Comparison of ENCODE assay signal across 32 cellular contexts in the genomic region with DNA sequence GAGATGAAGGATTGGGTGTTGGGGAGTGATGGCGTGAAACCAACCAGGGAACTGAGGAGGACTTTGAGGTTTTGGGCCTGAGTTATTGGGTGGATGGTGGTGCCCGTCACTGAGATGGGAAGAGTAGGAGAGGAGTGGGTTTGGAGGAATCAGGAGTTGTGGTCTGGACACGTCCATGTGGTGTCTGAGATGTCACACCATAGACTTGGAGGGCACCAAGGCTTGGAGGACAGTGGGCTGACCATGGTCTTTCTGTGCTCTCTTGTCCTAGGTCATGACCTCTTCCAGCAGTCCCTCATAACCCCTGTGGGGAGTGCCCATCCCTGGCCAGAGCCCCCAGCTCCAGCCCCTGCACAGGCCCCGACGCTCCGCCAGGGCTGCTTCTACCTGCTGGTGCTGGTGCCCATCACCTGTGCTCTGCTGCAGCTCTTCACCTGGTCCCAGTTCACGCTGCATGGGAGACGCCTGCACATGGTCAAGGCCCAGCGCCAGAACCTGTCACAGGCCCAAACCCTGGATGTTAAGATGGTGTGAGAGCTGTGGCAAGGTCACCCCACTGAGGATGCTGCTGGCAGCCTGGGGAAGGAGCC. TPM values are rescaled to one million over a fixed set of nuclear protein-coding genes. Genes with fewer than 3 reads are reported as not detected.
DNase-seq lines count a peak whose midpoint lies in the region; ATAC-seq, FAIRE-seq and TF ChIP-seq lines count a peak whose summit lies in the region.
"Had no signal": no experiment of that assay in that cellular context is flagged by ENCODE, and none has a peak within 500 bp of the region (broad histone marks: within the 10 kb centered on the region; RNA-seq: fewer than 3 reads in every experiment).

No MANE protein-coding gene starts in this region.

- peaks cover 28% of the 10 kb centered on the region for H3K36me3 Mint-ChIP-seq in T-helper 1 cell treated with Interleukin-12 subunit alpha and Interleukin-12 subunit beta and Interleukin-4 antibody, amounts not matched to agents 30 μg/mL and 1 μg/mL, for 36 hours (ENCODE audit: low read depth)
- peaks cover 20% of the 10 kb centered on the region for H3K36me3 Mint-ChIP-seq in activated T-helper 17 cell treated with anti-CD3 and anti-CD28 coated beads, Interleukin-2, amount 50 U/mL, for 72 hours (ENCODE audit: low read depth)

- CTCF ChIA-PET in A549 (lab: Yijun Ruan, JAX): interaction anchor here (1.4 to 4.5 kb wide), 4 partner anchors 15 to 244 kb away, joined by 4 to 84 read pairs (median 6); a partner anchor contains a TSS

- no peak for FAIRE-seq in A549 (lab: Jason Lieb, UNC)
- FAIRE-seq: D721Med, small intestine had no signal

- ATAC-seq in A549 (no peak), lung (ENCODE audit: insufficient read depth, low FRiP score) (no peak), HG03442 (IDR thresholded peaks at IDR 0.05; ENCODE audit: unreplicated experiment) (no peak)
- ATAC-seq in activated T-helper 17 cell treated with anti-CD3 and anti-CD28 coated beads, Interleukin-2, amount 50 U/mL, for 72 hours (replicated peaks): no peak
- ATAC-seq: activated CD4-positive, CD25-positive, alpha-beta regulatory T cell treated with anti-CD3 and anti-CD28 coated beads, Interleukin-2, amount 50 U/mL, for 24 hours; left colon; upper lobe of right lung had no signal

- H3K27me3 ChIP-seq in lung (ENCODE audit: control insufficient read depth, insufficient read depth): no peaks in the 10 kb centered on the region
- H3K27me3 ChIP-seq: cardiac muscle cell, SJSA1, suprapubic skin, upper lobe of right lung had no signal

- H3K27ac Mint-ChIP-seq in T-helper 1 cell treated with Interleukin-12 subunit alpha and Interleukin-12 subunit beta and Interleukin-4 antibody, amounts not matched to agents 30 μg/mL and 1 μg/mL, for 36 hours: peak overlapping the region; percentile 24
- H3K27ac Mint-ChIP-seq in activated T-helper 17 cell treated with anti-CD3 and anti-CD28 coated beads, Interleukin-2, amount 50 U/mL, for 72 hours: peak overlapping the region; percentile 37
- H3K27ac Mint-ChIP-seq: nephron progenitor cell had no signal

- WGBS in A549 (ENCODE audit: missing lambda C conversion rate): 93% methylated on average over 6 of the region's 9 CpGs
- 93 to 96% methylated on average over 9 of the region's 9 CpGs for WGBS in lung, 2 donors

- TF ChIP-seq RAD21 in A549 (conservative IDR thresholded peaks at IDR 0.05 in 1 of 2, IDR thresholded peaks at IDR 0.05 in 1 of 2): no peak

- H3K36me3 ChIP-seq in lung (ENCODE audit: control insufficient read depth in 2 of 2, insufficient read depth in 2 of 2, low read length in 2 of 2): peaks cover 0 to 32% of the 10 kb centered on the region in 2 donors

- TF ChIP-seq CTCF in A549 (IDR thresholded peaks at IDR 0.05) (no peak), lung (IDR thresholded peaks at IDR 0.05; ENCODE audit: control extremely low read depth, extremely low read depth) (no peak)

- POLR2A ChIA-PET in A549 (lab: Yijun Ruan, JAX): interaction anchor here (0.7 kb wide), 1 partner anchor 9 kb away, joined by 4 read pairs; no protein-coding TSS in a partner anchor

- TF ChIP-seq EP300 in A549 (IDR thresholded peaks at IDR 0.05): no peak

- H3K4me1 ChIP-seq in A549 (no peaks in the 10 kb centered on the region), lung (ENCODE audit: control insufficient read depth in 2 of 2, insufficient read depth in 2 of 2, low read length in 2 of 2) (peaks cover 0 to 2% of the 10 kb centered on the region in 2 donors)
- H3K4me1 ChIP-seq: parathyroid adenoma, SJSA1, suprapubic skin, upper lobe of right lung had no signal

- no peaks in the 10 kb centered on the region for H3K27me3 Mint-ChIP-seq in T-helper 1 cell treated with Interleukin-12 subunit alpha and Interleukin-12 subunit beta and Interleukin-4 antibody, amounts not matched to agents 30 μg/mL and 1 μg/mL, for 36 hours (ENCODE audit: low read depth)
- no peaks in the 10 kb centered on the region for H3K27me3 Mint-ChIP-seq in activated T-helper 17 cell treated with anti-CD3 and anti-CD28 coated beads, Interleukin-2, amount 50 U/mL, for 72 hours

- no peak overlapping the region for H3K4me3 Mint-ChIP-seq in T-helper 1 cell treated with Interleukin-12 subunit alpha and Interleukin-12 subunit beta and Interleukin-4 antibody, amounts not matched to agents 30 μg/mL and 1 μg/mL, for 36 hours
- H3K4me3 Mint-ChIP-seq in activated T-helper 17 cell treated with anti-CD3 and anti-CD28 coated beads, Interleukin-2, amount 50 U/mL, for 72 hours: no peak overlapping the region
- H3K4me3 Mint-ChIP-seq: CD14-positive monocyte, nephron progenitor cell had no signal

- H3K9me3 ChIP-seq in A549: no peaks in the 10 kb centered on the region
- no peaks in the 10 kb centered on the region for H3K9me3 ChIP-seq in lung (ENCODE audit: control insufficient read depth in 2 of 2, insufficient read depth in 1 of 2, low read length in 1 of 2)
- H3K9me3 ChIP-seq: SJSA1, suprapubic skin, upper lobe of right lung had no signal

- TF ChIP-seq POLR2A in A549 (IDR thresholded peaks at IDR 0.05; ENCODE audit: low read length): no peak

- H3K4me3 ChIP-seq in A549 (no peak overlapping the region), lung (peak overlapping the region; percentile 2)
- H3K4me3 ChIP-seq: cardiac muscle cell, coronary artery, SJSA1, suprapubic skin, upper lobe of right lung had no signal

- H3K4me2 ChIP-seq in A549: no peak overlapping the region

- H3K4me1 Mint-ChIP-seq in T-helper 1 cell treated with Interleukin-12 subunit alpha and Interleukin-12 subunit beta and Interleukin-4 antibody, amounts not matched to agents 30 μg/mL and 1 μg/mL, for 36 hours (ENCODE audit: low read depth): peaks cover 15% of the 10 kb centered on the region
- peaks cover 5% of the 10 kb centered on the region for H3K4me1 Mint-ChIP-seq in activated T-helper 17 cell treated with anti-CD3 and anti-CD28 coated beads, Interleukin-2, amount 50 U/mL, for 72 hours
- H3K4me1 Mint-ChIP-seq: nephron progenitor cell had no signal

- no peak for DNase-seq in T-helper 1 cell
- DNase-seq in A549 (ENCODE audit: low read depth in 1 of 2, low spot score in 1 of 2): no peak
- DNase-seq in lung (ENCODE audit: low spot score): no peak
- no peak for DNase-seq in NCI-H2227 (lab: John Stamatoyannopoulos, UW; ENCODE audit: unreplicated experiment)
- no peak for DNase-seq in NCI-H524 treated with DMSO at 0.1 percent for 48 hours (lab: John Stamatoyannopoulos, UW)
- DNase-seq: 8988T; activated gamma-delta T cell treated with Interleukin-2 at 50 U/mL for 16 hours; effector CD8-positive, alpha-beta T cell; erythroblast; left colon; mammary epithelial cell; NCI-H1092 treated with DMSO at 0.1 percent for 48 hours; NCI-H1694 treated with DMSO at 0.1 percent for 48 hours; NCI-H510A; nephron progenitor cell; retina; small intestine; stimulated activated naive CD4-positive, alpha-beta T cell treated with Interleukin-2 at 50 U/mL for 16 hours; upper lobe of right lung had no signal

- H3K9me3 Mint-ChIP-seq in T-helper 1 cell treated with Interleukin-12 subunit alpha and Interleukin-12 subunit beta and Interleukin-4 antibody, amounts not matched to agents 30 μg/mL and 1 μg/mL, for 36 hours: no peaks in the 10 kb centered on the region
- no peaks in the 10 kb centered on the region for H3K9me3 Mint-ChIP-seq in activated T-helper 17 cell treated with anti-CD3 and anti-CD28 coated beads, Interleukin-2, amount 50 U/mL, for 72 hours
- H3K9me3 Mint-ChIP-seq: CD14-positive monocyte, nephron progenitor cell had no signal

- H3K27ac ChIP-seq in A549: no peak overlapping the region
- no peak overlapping the region for H3K27ac ChIP-seq in lung (ENCODE audit: low read depth in 1 of 2, low read length in 1 of 2)
- H3K27ac ChIP-seq: cardiac muscle cell, coronary artery, parathyroid adenoma, SJSA1, suprapubic skin, upper lobe of right lung had no signal

RNA-seq across cellular contexts. Expression of a gene that starts 24.2 kb away (rescaled TPM):
- polyA plus RNA-seq in A549 (2011; rRNA removed): 0.09 and 0.12 TPM in 2 replicates
- 0.20 and 0.31 TPM in 2 replicates for polyA plus RNA-seq in A549 (2012; cell fraction: cytosol; rRNA removed)
- 0.13 and 0.16 TPM in 2 replicates for polyA plus RNA-seq in A549 (2012; cell fraction: nucleus; rRNA removed)
- polyA plus RNA-seq in A549 (2017; fragmentation: RNase III; extraction: RNeasy Plus Mini Kit Qiagen cat#74134 plus additional on column Dnase treatment): 0.07 to 0.13 TPM (median 0.07 TPM) in 3 replicates
- polyA minus RNA-seq in A549 (2011; rRNA and poly(A)+ RNA removed): 0.24 and 0.33 TPM in 2 replicates
- under 1 TPM; 0.29 to 0.39 TPM for total RNA-seq in activated T-helper 17 cell treated with anti-CD3 and anti-CD28 coated beads, Interleukin-2, amount 50 U/mL, for 72 hours
- 10 to 100 TPM in 1 of 2 donors, 1 to 10 TPM in 1; 6.0 to 20.4 TPM for total RNA-seq in lung
- polyA plus RNA-seq in lung: 1 to 10 TPM; 3.9 to 6.4 TPM
- total RNA-seq: cardiac muscle cell, glomerular endothelial cell, RPMI7951, SJSA1 had no signal
- polyA plus RNA-seq: CD14-positive monocyte had no signal

RNA-seq across cellular contexts. Expression of a gene that starts 27.0 kb away (rescaled TPM):
- polyA plus RNA-seq in A549 (2011; rRNA removed) (114 and 135 TPM in 2 replicates), A549 (2017; fragmentation: RNase III; extraction: RNeasy Plus Mini Kit Qiagen cat#74134 plus additional on column Dnase treatment) (81.3 to 86.1 TPM (median 85.8 TPM) in 3 replicates), lung (10 to 100 TPM; 72.0 to 79.7 TPM)
- polyA plus RNA-seq in A549 (2012; cell fraction: cytosol; rRNA removed): 86.7 and 109 TPM in 2 replicates
- 98.9 and 106 TPM in 2 replicates for polyA plus RNA-seq in A549 (2012; cell fraction: nucleus; rRNA removed)
- 164 and 202 TPM in 2 replicates for polyA minus RNA-seq in A549 (2011; rRNA and poly(A)+ RNA removed)
- total RNA-seq in activated T-helper 17 cell treated with anti-CD3 and anti-CD28 coated beads, Interleukin-2, amount 50 U/mL, for 72 hours: 10 to 100 TPM; 43.0 to 74.4 TPM
- total RNA-seq in lung: 10 to 100 TPM; 88.9 to 96.0 TPM

RNA-seq across cellular contexts. Expression of a gene that starts 28.2 kb away (rescaled TPM):
- polyA plus RNA-seq in A549 (2011; rRNA removed) (3.7 and 4.5 TPM in 2 replicates), A549 (2017; fragmentation: RNase III; extraction: RNeasy Plus Mini Kit Qiagen cat#74134 plus additional on column Dnase treatment) (4.6 to 5.5 TPM (median 5.4 TPM) in 3 replicates), lung (1 to 10 TPM; 3.5 to 5.6 TPM)
- 3.8 and 4.7 TPM in 2 replicates for polyA plus RNA-seq in A549 (2012; cell fraction: cytosol; rRNA removed)
- polyA plus RNA-seq in A549 (2012; cell fraction: nucleus; rRNA removed): 7.8 and 8.1 TPM in 2 replicates
- 7.0 and 7.8 TPM in 2 replicates for polyA minus RNA-seq in A549 (2011; rRNA and poly(A)+ RNA removed)
- 10 to 100 TPM; 11.1 to 16.2 TPM for total RNA-seq in activated T-helper 17 cell treated with anti-CD3 and anti-CD28 coated beads, Interleukin-2, amount 50 U/mL, for 72 hours
- total RNA-seq in lung: 10 to 100 TPM; 14.0 to 14.8 TPM

RNA-seq across cellular contexts. Expression of a gene that starts 43.2 kb away (rescaled TPM):
- polyA plus RNA-seq in A549 (2011; rRNA removed) (42.5 and 43.7 TPM in 2 replicates), A549 (2017; fragmentation: RNase III; extraction: RNeasy Plus Mini Kit Qiagen cat#74134 plus additional on column Dnase treatment) (52.1 to 69.3 TPM (median 67.4 TPM) in 3 replicates), lung (10 to 100 TPM; 42.1 to 63.8 TPM)
- 58.5 and 59.9 TPM in 2 replicates for polyA plus RNA-seq in A549 (2012; cell fraction: cytosol; rRNA removed)
- 74.7 and 75.8 TPM in 2 replicates for polyA plus RNA-seq in A549 (2012; cell fraction: nucleus; rRNA removed)
- 28.0 and 34.8 TPM in 2 replicates for polyA minus RNA-seq in A549 (2011; rRNA and poly(A)+ RNA removed)
- total RNA-seq in activated T-helper 17 cell treated with anti-CD3 and anti-CD28 coated beads, Interleukin-2, amount 50 U/mL, for 72 hours: 10 to 100 TPM; 53.3 to 58.5 TPM
- total RNA-seq in lung: 10 to 100 TPM; 33.4 to 46.0 TPM

RNA-seq across cellular contexts. Expression of a gene that starts 54.9 kb away (rescaled TPM):
- polyA plus RNA-seq in A549 (2011; rRNA removed) (3.7 and 4.8 TPM in 2 replicates), A549 (2017; fragmentation: RNase III; extraction: RNeasy Plus Mini Kit Qiagen cat#74134 plus additional on column Dnase treatment) (8.7 to 10.4 TPM (median 9.4 TPM) in 3 replicates), lung (10 to 100 TPM; 13.7 to 40.4 TPM)
- 15.0 and 18.4 TPM in 2 replicates for polyA plus RNA-seq in A549 (2012; cell fraction: cytosol; rRNA removed)
- 29.5 and 44.2 TPM in 2 replicates for polyA plus RNA-seq in A549 (2012; cell fraction: nucleus; rRNA removed)
- polyA minus RNA-seq in A549 (2011; rRNA and poly(A)+ RNA removed): 2.8 and 3.2 TPM in 2 replicates
- 10 to 100 TPM; 12.6 to 15.4 TPM for total RNA-seq in activated T-helper 17 cell treated with anti-CD3 and anti-CD28 coated beads, Interleukin-2, amount 50 U/mL, for 72 hours
- 10 to 100 TPM in 1 of 2 donors, 1 to 10 TPM in 1; 9.4 to 23.6 TPM for total RNA-seq in lung

Comparison
In these comparisons a context has a peak if more than half of its experiments do, and no peak if none do; other contexts are left out.
1. RNA of a gene that starts 24.2 kb away (total RNA-seq): 6.0 to 20.4 TPM in lung; 0.29 to 0.39 TPM in activated T-helper 17 cell treated with anti-CD3 and anti-CD28 coated beads, Interleukin-2, amount 50 U/mL, for 72 hours; every median in the first group is over 4 times any median in the second.